Comparison of ENCODE assay signal across 8 cellular contexts in genomic region chr10:32005050-32005449, GRCh38. TPM values are rescaled to one million over a fixed set of nuclear protein-coding genes. Genes with fewer than 3 reads are reported as not detected.
DNase-seq lines count a peak whose midpoint lies in the region; ATAC-seq and TF ChIP-seq lines count a peak whose summit lies in the region.

No MANE protein-coding gene starts in this region.

- no peaks in the 10 kb centered on the region for H3K9me3 ChIP-seq in Peyer's patch
- no peaks in the 10 kb centered on the region for H3K9me3 ChIP-seq in transverse colon

- H3K4me3 ChIP-seq in Peyer's patch (no peak overlapping the region), astrocyte of the spinal cord (ENCODE audit: low read depth, low read length) (no peak overlapping the region), transverse colon (no peak overlapping the region)

- H3K4me3 Mint-ChIP-seq in activated CD4-positive, alpha-beta T cell treated with anti-CD3 and anti-CD28 coated beads for 36 hours, result no peak overlapping the region

- peak; percentile 69 for ATAC-seq in activated CD4-positive, alpha-beta T cell treated with anti-CD3 and anti-CD28 coated beads for 36 hours
- peak; percentile 55 for ATAC-seq in HG02623 (IDR thresholded peaks at IDR 0.05; ENCODE audit: unreplicated experiment)

- POLR2A ChIA-PET in activated CD4-positive, alpha-beta T cell treated with anti-CD3 and anti-CD28 coated beads for 36 hours (lab: Charles Lee), result no interaction called here

- in situ Hi-C loops in astrocyte of the spinal cord (cut with HindIII; ENCODE audit: low sequenced_read_pairs) (no loop called here), transverse colon (cut with MboI; ENCODE audit: low pct_ligation_motif_present in 1 of 4, low pct_unique_long_range_greater_than_20kb in 1 of 4, low sequenced_read_pairs in 3 of 4) (loop anchor here in 1 of 4 donors (25.0 kb wide), 1 partner anchor 143 kb away; no protein-coding TSS in a partner anchor)

- peaks cover 11% of the 10 kb centered on the region for H3K4me1 Mint-ChIP-seq in activated CD4-positive, alpha-beta T cell treated with anti-CD3 and anti-CD28 coated beads for 36 hours

- CTCF ChIA-PET in activated CD4-positive, alpha-beta T cell treated with anti-CD3 and anti-CD28 coated beads for 36 hours (lab: Charles Lee), result interaction anchor here (0.9 to 3.7 kb wide), 5 partner anchors 16 to 145 kb away, joined by 3 to 61 read pairs (median 4); no protein-coding TSS in a partner anchor

- intact Hi-C loops in activated CD4-positive, alpha-beta T cell treated with anti-CD3 and anti-CD28 coated beads for 36 hours (cut with DNase I, micrococcal nuclease), result loop anchor here (1.0 to 5.0 kb wide), 3 partner anchors 78 to 168 kb away; partner anchors contain the start of gene ARHGAP12 (in 1 of the 2)
- intact Hi-C loops in transverse colon (cut with DNase I; ENCODE audit: low total_unique reads), result no loop called here

- peaks cover 0 to 10% (median 0%) of the 10 kb centered on the region in 4 donors for H3K4me1 ChIP-seq in Peyer's patch
- peaks cover 0 to 4% (median 0%) of the 10 kb centered on the region in 4 donors for H3K4me1 ChIP-seq in transverse colon

- H3K27ac ChIP-seq in Peyer's patch (peak overlapping the region in 1 of 4 donors; percentile 28), transverse colon (no peak overlapping the region)

- 59 to 73% methylated on average over 2 to 4 of the region's 4 CpGs for WGBS in transverse colon (ENCODE audit: low coverage in 1 of 2), 2 donors

- peaks cover 7% of the 10 kb centered on the region for H3K36me3 Mint-ChIP-seq in activated CD4-positive, alpha-beta T cell treated with anti-CD3 and anti-CD28 coated beads for 36 hours (ENCODE audit: low read depth)

- no peaks in the 10 kb centered on the region for H3K9me3 Mint-ChIP-seq in activated CD4-positive, alpha-beta T cell treated with anti-CD3 and anti-CD28 coated beads for 36 hours (ENCODE audit: low read depth)

- TF ChIP-seq CTCF in Peyer's patch (IDR thresholded peaks at IDR 0.05), result peak in 4 of 6 experiments; percentile 61 to 71 (median 68)
- peak; percentile 66 for TF ChIP-seq CTCF in astrocyte of the spinal cord (IDR thresholded peaks at IDR 0.05; ENCODE audit: low read depth, low read length)
- TF ChIP-seq CTCF in transverse colon (IDR thresholded peaks at IDR 0.05), result peak; percentile 35 to 47 (median 46)

- H3K36me3 ChIP-seq in Peyer's patch (peaks cover 0 to 20% (median 0%) of the 10 kb centered on the region in 3 donors), transverse colon (peaks cover 0 to 15% (median 6%) of the 10 kb centered on the region in 4 donors)

- no peaks in the 10 kb centered on the region for H3K27me3 ChIP-seq in Peyer's patch
- no peaks in the 10 kb centered on the region for H3K27me3 ChIP-seq in transverse colon

- H3K27ac Mint-ChIP-seq in activated CD4-positive, alpha-beta T cell treated with anti-CD3 and anti-CD28 coated beads for 36 hours, result peak overlapping the region; percentile 38

- TF ChIP-seq EP300 in transverse colon (IDR thresholded peaks at IDR 0.05; ENCODE audit: low read depth), result no peak

- no peak for TF ChIP-seq POLR2A in Peyer's patch (IDR thresholded peaks at IDR 0.05)
- TF ChIP-seq POLR2A in transverse colon (IDR thresholded peaks at IDR 0.05), result peak; percentile 13

- no peaks in the 10 kb centered on the region for H3K27me3 Mint-ChIP-seq in activated CD4-positive, alpha-beta T cell treated with anti-CD3 and anti-CD28 coated beads for 36 hours

- peak; percentile 66 for DNase-seq in activated CD4-positive, alpha-beta T cell treated with anti-CD3 and anti-CD28 coated beads for 36 hours
- DNase-seq in activated CD4-positive, alpha-beta T cell treated with anti-CD3 and anti-CD28 coated beads for 1 hour, result no peak
- peak in 2 of 3 donors; percentile 42 to 67 for DNase-seq in Peyer's patch
- peak; percentile 57 for DNase-seq in astrocyte of the spinal cord (ENCODE audit: low read depth, low spot score)
- peak; percentile 39 for DNase-seq in iPS-NIHi7 (ENCODE audit: extremely low spot score)
- peak; percentile 27 for DNase-seq in transverse colon
- no peak for DNase-seq in kidney glomerular epithelial cell (lab: John Stamatoyannopoulos, UW)

RNA-seq across cellular contexts. Expression of gene KIF5B, which starts 51.2 kb away (rescaled TPM):
- total RNA-seq in activated CD4-positive, alpha-beta T cell treated with anti-CD3 and anti-CD28 coated beads for 36 hours, result 10 to 100 TPM; 57.4 to 59.9 TPM
- 100 to 1,000 TPM in 1 of 4 donors, 10 to 100 TPM in 3; 69.1 to 124 (median 83.9) TPM for total RNA-seq in Peyer's patch
- total RNA-seq in transverse colon, result 100 to 1,000 TPM in 3 of 4 donors, 10 to 100 TPM in 1; 77.1 to 166 (median 135) TPM

Comparison
In these comparisons a context has a peak if more than half of its experiments do, and no peak if none do; other contexts are left out.
1. DNase-seq: peak in activated CD4-positive, alpha-beta T cell treated with anti-CD3 and anti-CD28 coated beads for 36 hours (single experiment), Peyer's patch (2 of 3), astrocyte of the spinal cord (single experiment), iPS-NIHi7 (single experiment) and transverse colon (single experiment); none in activated CD4-positive, alpha-beta T cell treated with anti-CD3 and anti-CD28 coated beads for 1 hour (single experiment) and kidney glomerular epithelial cell (single experiment).
2. Peak in every context shown above with its lines, with median percentiles within 50 percentile points of each other: CTCF ChIP-seq.